ENCODE assay signal across 22 cellular contexts in genomic region chr13:42216422-42216735, GRCh38.
"Had no signal": no experiment of that assay in that cellular context is flagged by ENCODE, and none has a peak within 500 bp of the region (broad histone marks: within the 10 kb centered on the region; RNA-seq: fewer than 3 reads in every experiment).

No MANE protein-coding gene starts in this region.

- H3K79me2 ChIP-seq: parathyroid adenoma had no signal

- H3K36me3 Mint-ChIP-seq: memory B cell had no signal

- H3K9me3 Mint-ChIP-seq: activated CD4-positive, alpha-beta memory T cell treated with anti-CD3 and anti-CD28 coated beads, Interleukin-2, amount 10 ng/mL, durations not matched to agents 7 days and 5 days; activated CD4-positive, alpha-beta T cell treated with anti-CD3 and anti-CD28 coated beads, Interleukin-2, amount 10 ng/mL, durations not matched to agents 24 days and 14 days; activated naive CD4-positive, alpha-beta T cell treated with anti-CD3 and anti-CD28 coated beads, Interleukin-2, amount 10 ng/mL, durations not matched to agents 7 days and 5 days; activated T-cell treated with anti-CD3 and anti-CD28 coated beads, Interleukin-2, amount 50 U/mL, for 24 hours; dendritic cell treated with granulocyte-macrophage colony-stimulating factor and Interleukin-4, amounts not matched to agents 40 ng/mL and 50 ng/mL, for 4 days; endodermal cell; memory B cell; naive thymus-derived CD4-positive, alpha-beta T cell; neural progenitor cell had no signal

- H3K9me3 ChIP-seq: heart left ventricle, psoas muscle, stomach, tibial artery had no signal

- H3K27me3 ChIP-seq: foreskin keratinocyte, heart left ventricle, neural progenitor cell, stomach, tibial artery had no signal

- H3K4me1 ChIP-seq: heart left ventricle, parathyroid adenoma, psoas muscle, stomach, tibial artery had no signal

- H3K4me1 Mint-ChIP-seq: activated CD4-positive, alpha-beta memory T cell treated with anti-CD3 and anti-CD28 coated beads, Interleukin-2, amount 10 ng/mL, durations not matched to agents 7 days and 5 days; activated naive CD4-positive, alpha-beta T cell treated with anti-CD3 and anti-CD28 coated beads, Interleukin-2, amount 10 ng/mL, durations not matched to agents 7 days and 5 days; memory B cell; naive thymus-derived CD4-positive, alpha-beta T cell; stimulated activated naive B cell treated with anti-CD40 and anti-IgM and Interleukin-4, amounts not matched to agents 10 μg/mL and 1 μg/mL and 100 μg/mL, for 72 hours had no signal

- ATAC-seq: activated CD4-positive, CD25-positive, alpha-beta regulatory T cell treated with anti-CD3 and anti-CD28 coated beads, Interleukin-2, amount 50 U/mL, for 24 hours; esophagus mucosa; heart left ventricle; psoas muscle had no signal

- H3K9ac ChIP-seq: neural progenitor cell, parathyroid adenoma had no signal

- H3K27ac Mint-ChIP-seq: activated CD4-positive, alpha-beta memory T cell treated with anti-CD3 and anti-CD28 coated beads, Interleukin-2, amount 10 ng/mL, durations not matched to agents 7 days and 5 days; activated CD4-positive, alpha-beta T cell treated with anti-CD3 and anti-CD28 coated beads, Interleukin-2, amount 10 ng/mL, durations not matched to agents 24 days and 14 days; activated naive CD4-positive, alpha-beta T cell treated with anti-CD3 and anti-CD28 coated beads, Interleukin-2, amount 10 ng/mL, durations not matched to agents 7 days and 5 days; activated T-cell treated with anti-CD3 and anti-CD28 coated beads, Interleukin-2, amount 50 U/mL, for 24 hours; dendritic cell treated with granulocyte-macrophage colony-stimulating factor and Interleukin-4, amounts not matched to agents 40 ng/mL and 50 ng/mL, for 4 days; memory B cell; neural progenitor cell; stimulated activated naive B cell treated with anti-CD40 and anti-IgM and Interleukin-4, amounts not matched to agents 10 μg/mL and 1 μg/mL and 100 μg/mL, for 72 hours had no signal

- H3K27me3 Mint-ChIP-seq: activated CD4-positive, alpha-beta memory T cell treated with anti-CD3 and anti-CD28 coated beads, Interleukin-2, amount 10 ng/mL, durations not matched to agents 7 days and 5 days; activated CD4-positive, alpha-beta T cell treated with anti-CD3 and anti-CD28 coated beads, Interleukin-2, amount 10 ng/mL, durations not matched to agents 24 days and 14 days; activated naive CD4-positive, alpha-beta T cell treated with anti-CD3 and anti-CD28 coated beads, Interleukin-2, amount 10 ng/mL, durations not matched to agents 7 days and 5 days; activated T-cell treated with anti-CD3 and anti-CD28 coated beads, Interleukin-2, amount 50 U/mL, for 24 hours; dendritic cell treated with granulocyte-macrophage colony-stimulating factor and Interleukin-4, amounts not matched to agents 40 ng/mL and 50 ng/mL, for 4 days; memory B cell; naive thymus-derived CD4-positive, alpha-beta T cell; stimulated activated naive B cell treated with anti-CD40 and anti-IgM and Interleukin-4, amounts not matched to agents 10 μg/mL and 1 μg/mL and 100 μg/mL, for 72 hours had no signal

- H3K4me3 ChIP-seq: heart left ventricle, neural progenitor cell, psoas muscle, smooth muscle cell, stomach, tibial artery had no signal

- H3K36me3 ChIP-seq: neural progenitor cell had no signal

- H3K27ac ChIP-seq: foreskin keratinocyte, heart left ventricle, neural progenitor cell, parathyroid adenoma, psoas muscle, stomach, tibial artery had no signal

- DNase-seq: activated CD8-positive, alpha-beta memory T cell treated with anti-CD3 and anti-CD28 coated beads, Interleukin-2, amount 50 U/mL, for 48 hours; activated gamma-delta T cell; activated T-cell treated with anti-CD3 and anti-CD28 coated beads, Interleukin-2, amount 50 U/mL, for 24 hours; heart left ventricle; occipital lobe; psoas muscle; stimulated activated naive B cell treated with anti-CD40 and anti-IgM and Interleukin-4, amounts not matched to agents 10 μg/mL and 1 μg/mL and 100 μg/mL, for 72 hours; stomach; tibial artery had no signal

- H3K4me3 Mint-ChIP-seq: activated CD4-positive, alpha-beta memory T cell treated with anti-CD3 and anti-CD28 coated beads, Interleukin-2, amount 10 ng/mL, durations not matched to agents 7 days and 5 days; activated CD4-positive, alpha-beta T cell treated with anti-CD3 and anti-CD28 coated beads, Interleukin-2, amount 10 ng/mL, durations not matched to agents 24 days and 14 days; activated naive CD4-positive, alpha-beta T cell treated with anti-CD3 and anti-CD28 coated beads, Interleukin-2, amount 10 ng/mL, durations not matched to agents 7 days and 5 days; activated T-cell treated with anti-CD3 and anti-CD28 coated beads, Interleukin-2, amount 50 U/mL, for 24 hours; dendritic cell treated with granulocyte-macrophage colony-stimulating factor and Interleukin-4, amounts not matched to agents 40 ng/mL and 50 ng/mL, for 4 days; endodermal cell; memory B cell; naive thymus-derived CD4-positive, alpha-beta T cell; neural progenitor cell; stimulated activated naive B cell treated with anti-CD40 and anti-IgM and Interleukin-4, amounts not matched to agents 10 μg/mL and 1 μg/mL and 100 μg/mL, for 72 hours had no signal

- H3K4me2 ChIP-seq: neural progenitor cell, smooth muscle cell had no signal
